ENCODE assay signal across 28 cellular contexts in the genomic region with DNA sequence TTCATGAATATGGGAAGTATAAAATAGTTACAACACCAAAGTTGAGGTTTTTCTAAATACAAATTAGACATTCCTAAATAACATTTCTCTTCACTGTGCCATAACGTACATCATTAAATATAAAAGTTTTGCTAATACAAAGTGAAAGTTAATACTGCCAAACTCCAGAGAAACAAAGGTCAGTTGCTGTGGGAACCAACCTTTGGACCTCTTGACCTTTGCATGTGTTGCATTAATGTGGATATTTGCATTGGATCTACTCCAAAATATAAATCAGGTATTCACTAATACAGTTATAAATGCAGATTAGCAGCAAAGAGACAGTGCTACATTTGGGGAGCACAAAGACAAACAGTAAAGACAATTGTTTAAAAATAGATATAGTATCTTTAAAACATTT.
"Had no signal": no experiment of that assay in that cellular context is flagged by ENCODE, and none has a peak within 500 bp of the region (broad histone marks: within the 10 kb centered on the region; RNA-seq: fewer than 3 reads in every experiment).

No MANE protein-coding gene starts in this region.

- H3K4me1 ChIP-seq: ascending aorta, foreskin keratinocyte, gastrocnemius medialis, heart left ventricle had no signal

- ATAC-seq: activated naive CD4-positive, alpha-beta T cell treated with anti-CD3 and anti-CD28 coated beads, Interleukin-2, amount 50 U/mL, for 72 hours; activated T-cell treated with anti-CD3 and anti-CD28 coated beads, Interleukin-2, amount 50 U/mL, for 72 hours; esophagus mucosa; foreskin keratinocyte; gastrocnemius medialis; heart left ventricle; T-helper 17 cell; WTC11 had no signal

- DNase-seq: activated CD4-positive, alpha-beta memory T cell treated with anti-CD3 and anti-CD28 coated beads, Interleukin-2, amount 10 ng/mL, durations not matched to agents 7 days and 5 days; activated CD4-positive, alpha-beta T cell treated with anti-CD3 and anti-CD28 coated beads for 1 hour; activated CD4-positive, alpha-beta T cell treated with anti-CD3 and anti-CD28 coated beads for 4 hours; activated CD4-positive, alpha-beta T cell treated with anti-CD3 and anti-CD28 coated beads, Interleukin-2, amount 10 ng/mL, durations not matched to agents 7 days and 5 days; activated CD4-positive, alpha-beta T cell treated with anti-CD3 and anti-CD28 coated beads, Interleukin-2, amount 50 U/mL, for 4 hours; activated CD8-positive, alpha-beta memory T cell treated with anti-CD3 and anti-CD28 coated beads, Interleukin-2, amount 50 U/mL, for 48 hours; activated gamma-delta T cell; activated naive CD4-positive, alpha-beta T cell; activated naive CD4-positive, alpha-beta T cell treated with anti-CD3 and anti-CD28 coated beads, Interleukin-2, amount 10 ng/mL, durations not matched to agents 7 days and 5 days; activated naive CD8-positive, alpha-beta T cell treated with anti-CD3 and anti-CD28 coated beads, Interleukin-2, amount 10 ng/mL, durations not matched to agents 7 days and 5 days; activated T-cell treated with anti-CD3 and anti-CD28 coated beads for 4 hours; activated T-cell treated with anti-CD3 and anti-CD28 coated beads, Interleukin-2, amount 50 U/mL, for 24 hours; activated T-cell treated with anti-CD3 and anti-CD28 coated beads, Interleukin-2, amount 50 U/mL, for 72 hours; brain microvascular endothelial cell; dorsolateral prefrontal cortex; effector memory CD4-positive, alpha-beta T cell; endodermal cell; foreskin keratinocyte; gastrocnemius medialis; glutamatergic neuron; heart left ventricle; T-helper 1 cell; T-helper 17 cell had no signal

- H3K4me3 ChIP-seq: ascending aorta, coronary artery, dorsolateral prefrontal cortex, gastrocnemius medialis, heart left ventricle had no signal

- H3K36me3 ChIP-seq: ascending aorta, brain microvascular endothelial cell, gastrocnemius medialis, heart left ventricle had no signal

- H3K9me3 ChIP-seq: ascending aorta, gastrocnemius medialis had no signal

- H3K27me3 ChIP-seq: ascending aorta, brain microvascular endothelial cell, dorsolateral prefrontal cortex, foreskin keratinocyte, gastrocnemius medialis, heart left ventricle had no signal

- H3K27ac ChIP-seq: ascending aorta, brain microvascular endothelial cell, coronary artery, foreskin keratinocyte, gastrocnemius medialis, heart left ventricle had no signal
